8 cellular contexts compared by ENCODE assay signal in the genomic region with DNA sequence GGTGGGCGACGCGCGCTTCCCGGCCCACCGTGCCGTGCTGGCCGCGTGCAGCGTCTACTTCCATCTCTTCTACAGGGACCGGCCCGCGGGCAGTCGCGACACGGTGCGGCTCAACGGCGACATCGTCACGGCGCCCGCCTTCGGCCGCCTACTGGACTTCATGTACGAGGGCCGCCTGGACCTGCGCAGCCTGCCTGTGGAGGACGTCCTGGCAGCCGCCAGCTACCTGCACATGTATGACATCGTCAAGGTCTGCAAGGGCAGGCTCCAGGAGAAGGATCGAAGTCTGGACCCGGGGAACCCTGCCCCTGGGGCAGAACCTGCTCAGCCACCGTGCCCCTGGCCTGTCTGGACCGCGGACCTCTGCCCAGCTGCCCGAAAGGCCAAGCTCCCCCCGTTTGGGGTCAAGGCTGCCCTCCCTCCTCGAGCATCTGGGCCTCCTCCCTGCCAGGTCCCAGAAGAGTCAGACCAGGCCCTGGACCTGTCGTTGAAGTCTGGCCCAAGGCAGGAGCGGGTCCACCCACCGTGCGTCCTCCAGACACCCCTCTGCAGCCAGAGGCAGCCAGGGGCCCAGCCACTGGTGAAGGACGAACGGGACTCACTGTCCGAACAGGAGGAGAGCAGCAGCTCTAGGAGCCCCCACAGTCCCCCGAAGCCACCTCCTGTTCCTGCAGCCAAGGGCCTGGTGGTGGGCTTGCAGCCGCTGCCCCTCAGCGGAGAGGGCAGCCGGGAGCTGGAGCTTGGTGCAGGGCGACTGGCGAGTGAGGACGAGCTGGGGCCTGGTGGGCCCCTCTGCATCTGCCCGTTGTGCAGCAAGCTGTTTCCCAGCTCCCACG. TPM values are rescaled to one million over a fixed set of nuclear protein-coding genes. Genes with fewer than 3 reads are reported as not detected.
DNase-seq lines count a peak whose midpoint lies in the region; ATAC-seq and TF ChIP-seq lines count a peak whose summit lies in the region.

No MANE protein-coding gene starts in this region.

- peaks cover 34% of the 10 kb centered on the region for H3K4me1 ChIP-seq in CD4-positive, alpha-beta memory T cell (ENCODE audit: insufficient read depth, low read length)
- no peaks in the 10 kb centered on the region for H3K4me1 ChIP-seq in foreskin keratinocyte

- H3K4me1 Mint-ChIP-seq in CD4-positive, alpha-beta memory T cell, result peaks cover 10 to 52% (median 33%) of the 10 kb centered on the region in 4 donors
- peaks cover 3 to 20% of the 10 kb centered on the region in 2 donors for H3K4me1 Mint-ChIP-seq in effector memory CD8-positive, alpha-beta T cell (ENCODE audit: low read depth in 2 of 2)

- intact Hi-C loops in CD4-positive, alpha-beta memory T cell (cut with micrococcal nuclease), result loop anchor here (2.0 kb wide), 1 partner anchor 33 kb away; no protein-coding TSS in a partner anchor

- DNase-seq in CD4-positive, alpha-beta memory T cell, result peak in 1 of 5 donors; percentile 42
- DNase-seq in NCI-H69 (lab: John Stamatoyannopoulos, UW) (peak; percentile 53), foreskin keratinocyte (no peak), HK-2 (ENCODE audit: unreplicated experiment) (no peak), cortex of kidney (lab: John Stamatoyannopoulos, UW) (no peak)
- no peak for DNase-seq in effector memory CD8-positive, alpha-beta T cell

- H3K4me3 Mint-ChIP-seq in CD4-positive, alpha-beta memory T cell, result peak overlapping the region; percentile 81 to 91 (median 86)
- H3K4me3 Mint-ChIP-seq in effector memory CD8-positive, alpha-beta T cell, result peak overlapping the region; percentile 86 to 90

- no peaks in the 10 kb centered on the region for H3K79me2 ChIP-seq in neural cell (replicated peaks; ENCODE audit: insufficient read depth, low read length)

- no peaks in the 10 kb centered on the region for H3K9me2 ChIP-seq in neural cell (ENCODE audit: insufficient read depth, low read length)

- no peaks in the 10 kb centered on the region for H3K27me3 ChIP-seq in CD4-positive, alpha-beta memory T cell (ENCODE audit: insufficient read depth, low read length)
- peaks cover 54% of the 10 kb centered on the region for H3K27me3 ChIP-seq in neural cell (ENCODE audit: insufficient read depth, low read depth, low read length)
- H3K27me3 ChIP-seq in foreskin keratinocyte, result peaks cover 16% of the 10 kb centered on the region

- no peak for TF ChIP-seq EP300 in neural cell (conservative IDR thresholded peaks at IDR 0.05; ENCODE audit: poor library complexity, severe bottlenecking)

- H4K20me1 ChIP-seq in neural cell (ENCODE audit: insufficient read depth), result no peaks in the 10 kb centered on the region

- no peak for ATAC-seq in effector memory CD8-positive, alpha-beta T cell (replicated peaks)
- ATAC-seq in HG02981 (IDR thresholded peaks at IDR 0.05; ENCODE audit: unreplicated experiment) (no peak), foreskin keratinocyte (no peak)

- no peak overlapping the region for H3K4me2 ChIP-seq in neural cell (ENCODE audit: low read length)

- H3K27ac ChIP-seq in CD4-positive, alpha-beta memory T cell (ENCODE audit: low read depth, low read length), result peak overlapping the region; percentile 58
- H3K27ac ChIP-seq in neural cell (ENCODE audit: low read length), result no peak overlapping the region
- H3K27ac ChIP-seq in foreskin keratinocyte, result no peak overlapping the region

- H3K9me3 Mint-ChIP-seq in CD4-positive, alpha-beta memory T cell, result no peaks in the 10 kb centered on the region
- no peaks in the 10 kb centered on the region for H3K9me3 Mint-ChIP-seq in effector memory CD8-positive, alpha-beta T cell

- H3F3A ChIP-seq in neural cell (ENCODE audit: insufficient read depth, low read length, poor library complexity, severe bottlenecking), result no peaks in the 10 kb centered on the region

- peaks cover 0 to 2% of the 10 kb centered on the region in 2 donors for H3K36me3 Mint-ChIP-seq in CD4-positive, alpha-beta memory T cell
- peaks cover 21% of the 10 kb centered on the region for H3K36me3 Mint-ChIP-seq in effector memory CD8-positive, alpha-beta T cell (ENCODE audit: insufficient read depth)

- no peak overlapping the region for H2AFZ ChIP-seq in neural cell (ENCODE audit: low read depth, low read length)

- no peak overlapping the region for H3K9ac ChIP-seq in neural cell (ENCODE audit: low read length)

- H3K27ac Mint-ChIP-seq in CD4-positive, alpha-beta memory T cell, result peak overlapping the region in 6 of 7 donors; percentile 12 to 77 (median 58)
- peak overlapping the region; percentile 49 to 89 for H3K27ac Mint-ChIP-seq in effector memory CD8-positive, alpha-beta T cell

- no peaks in the 10 kb centered on the region for H3K27me3 Mint-ChIP-seq in CD4-positive, alpha-beta memory T cell
- no peaks in the 10 kb centered on the region for H3K27me3 Mint-ChIP-seq in effector memory CD8-positive, alpha-beta T cell

- no peak for TF ChIP-seq RAD21 in neural cell (conservative IDR thresholded peaks at IDR 0.05)

- CTCF ChIA-PET in CD4-positive, alpha-beta memory T cell (lab: Charles Lee; ENCODE audit: partially characterized antibody), result interaction anchor here (0.6 to 2.5 kb wide), 2 partner anchors 11 to 25 kb away, joined by 3 to 13 read pairs; no protein-coding TSS in a partner anchor

- H3K4me3 ChIP-seq in CD4-positive, alpha-beta memory T cell (ENCODE audit: low read length in 2 of 2), result peak overlapping the region in 1 of 2 donors; percentile 65
- peak overlapping the region; percentile 70 for H3K4me3 ChIP-seq in neural cell (ENCODE audit: low read length)

- H3K9me3 ChIP-seq in CD4-positive, alpha-beta memory T cell (ENCODE audit: control insufficient read depth in 1 of 2, low read length in 2 of 2), result no peaks in the 10 kb centered on the region
- H3K9me3 ChIP-seq in neural cell (ENCODE audit: low read length), result no peaks in the 10 kb centered on the region

- TF ChIP-seq CTCF in neural cell (IDR thresholded peaks at IDR 0.05; ENCODE audit: poor library complexity, severe bottlenecking) (no peak), foreskin keratinocyte (conservative IDR thresholded peaks at IDR 0.05) (no peak)

- POLR2A ChIA-PET in CD4-positive, alpha-beta memory T cell (lab: Charles Lee; ENCODE audit: partially characterized antibody), result interaction anchor here (0.8 to 3.0 kb wide), 13 partner anchors 9 to 690 kb away, joined by 3 to 27 read pairs (median 5); partner anchors contain the start of gene SIVA1

- H3K36me3 ChIP-seq in CD4-positive, alpha-beta memory T cell (ENCODE audit: insufficient read depth, low read length), result no peaks in the 10 kb centered on the region
- H3K36me3 ChIP-seq in neural cell (ENCODE audit: insufficient read depth, low read length), result no peaks in the 10 kb centered on the region

TF ChIP-seq in neural cell, 6 proteins besides CTCF, POLR2A, EP300 and RAD21:
- TF ChIP-seq SMC3 (conservative IDR thresholded peaks at IDR 0.05; ENCODE audit: poor library complexity) (no peak), EZH2 (IDR thresholded peaks at IDR 0.05; ENCODE audit: borderline replicate concordance, insufficient read depth, low read length, poor library complexity, severe bottlenecking) (no peak), MXI1 (conservative IDR thresholded peaks at IDR 0.05; ENCODE audit: poor library complexity, severe bottlenecking) (no peak), POLR2AphosphoS5 (IDR thresholded peaks at IDR 0.05) (no peak), TAF1 (IDR thresholded peaks at IDR 0.05; ENCODE audit: low read depth) (no peak)
- TF ChIP-seq, protein P1, sequence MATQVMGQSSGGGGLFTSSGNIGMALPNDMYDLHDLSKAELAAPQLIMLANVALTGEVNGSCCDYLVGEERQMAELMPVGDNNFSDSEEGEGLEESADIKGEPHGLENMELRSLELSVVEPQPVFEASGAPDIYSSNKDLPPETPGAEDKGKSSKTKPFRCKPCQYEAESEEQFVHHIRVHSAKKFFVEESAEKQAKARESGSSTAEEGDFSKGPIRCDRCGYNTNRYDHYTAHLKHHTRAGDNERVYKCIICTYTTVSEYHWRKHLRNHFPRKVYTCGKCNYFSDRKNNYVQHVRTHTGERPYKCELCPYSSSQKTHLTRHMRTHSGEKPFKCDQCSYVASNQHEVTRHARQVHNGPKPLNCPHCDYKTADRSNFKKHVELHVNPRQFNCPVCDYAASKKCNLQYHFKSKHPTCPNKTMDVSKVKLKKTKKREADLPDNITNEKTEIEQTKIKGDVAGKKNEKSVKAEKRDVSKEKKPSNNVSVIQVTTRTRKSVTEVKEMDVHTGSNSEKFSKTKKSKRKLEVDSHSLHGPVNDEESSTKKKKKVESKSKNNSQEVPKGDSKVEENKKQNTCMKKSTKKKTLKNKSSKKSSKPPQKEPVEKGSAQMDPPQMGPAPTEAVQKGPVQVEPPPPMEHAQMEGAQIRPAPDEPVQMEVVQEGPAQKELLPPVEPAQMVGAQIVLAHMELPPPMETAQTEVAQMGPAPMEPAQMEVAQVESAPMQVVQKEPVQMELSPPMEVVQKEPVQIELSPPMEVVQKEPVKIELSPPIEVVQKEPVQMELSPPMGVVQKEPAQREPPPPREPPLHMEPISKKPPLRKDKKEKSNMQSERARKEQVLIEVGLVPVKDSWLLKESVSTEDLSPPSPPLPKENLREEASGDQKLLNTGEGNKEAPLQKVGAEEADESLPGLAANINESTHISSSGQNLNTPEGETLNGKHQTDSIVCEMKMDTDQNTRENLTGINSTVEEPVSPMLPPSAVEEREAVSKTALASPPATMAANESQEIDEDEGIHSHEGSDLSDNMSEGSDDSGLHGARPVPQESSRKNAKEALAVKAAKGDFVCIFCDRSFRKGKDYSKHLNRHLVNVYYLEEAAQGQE (IDR thresholded peaks at IDR 0.05; ENCODE audit: borderline replicate concordance), result no peak

RNA-seq across cellular contexts. Expression of gene ZBTB42, which starts 0.6 kb away (rescaled TPM):
- total RNA-seq in CD4-positive, alpha-beta memory T cell, result 10 to 100 TPM; 11.6 to 12.3 TPM
- 1 to 10 TPM; 2.0 to 2.1 TPM for polyA plus RNA-seq in CD4-positive, alpha-beta memory T cell
- polyA plus RNA-seq in neural cell (not detected in 2 replicates), foreskin keratinocyte (1.8 and 1.9 TPM in 2 replicates)
- 0.49 TPM in 1 of 2 replicates, not detected in the other for polyA minus RNA-seq in neural cell
- 2.3 TPM in 2 replicates for total RNA-seq in foreskin keratinocyte

RNA-seq across cellular contexts. Expression of gene AKT1, which starts 6.0 kb away (rescaled TPM):
- total RNA-seq in CD4-positive, alpha-beta memory T cell, result 10 to 100 TPM; 88.7 to 90.5 TPM
- 10 to 100 TPM in 1 of 2 donors, 1 to 10 TPM in 1; 5.3 to 23.5 TPM for polyA plus RNA-seq in CD4-positive, alpha-beta memory T cell
- polyA plus RNA-seq in neural cell, result 159 and 164 TPM in 2 replicates
- polyA minus RNA-seq in neural cell, result 162 and 169 TPM in 2 replicates
- total RNA-seq in foreskin keratinocyte, result 147 and 156 TPM in 2 replicates
- polyA plus RNA-seq in foreskin keratinocyte, result 113 and 123 TPM in 2 replicates

RNA-seq across cellular contexts. Expression of gene SIVA1, which starts 48.6 kb away (rescaled TPM):
- 10 to 100 TPM; 69.3 to 80.2 TPM for total RNA-seq in CD4-positive, alpha-beta memory T cell
- polyA plus RNA-seq in CD4-positive, alpha-beta memory T cell, result 100 to 1,000 TPM; 208 to 266 TPM
- 171 and 180 TPM in 2 replicates for polyA plus RNA-seq in neural cell
- polyA minus RNA-seq in neural cell, result 25.8 and 39.2 TPM in 2 replicates
- 110 and 114 TPM in 2 replicates for total RNA-seq in foreskin keratinocyte
- polyA plus RNA-seq in foreskin keratinocyte, result 182 and 190 TPM in 2 replicates
